Comparison of ENCODE assay signal across 24 cellular contexts in the genomic region with DNA sequence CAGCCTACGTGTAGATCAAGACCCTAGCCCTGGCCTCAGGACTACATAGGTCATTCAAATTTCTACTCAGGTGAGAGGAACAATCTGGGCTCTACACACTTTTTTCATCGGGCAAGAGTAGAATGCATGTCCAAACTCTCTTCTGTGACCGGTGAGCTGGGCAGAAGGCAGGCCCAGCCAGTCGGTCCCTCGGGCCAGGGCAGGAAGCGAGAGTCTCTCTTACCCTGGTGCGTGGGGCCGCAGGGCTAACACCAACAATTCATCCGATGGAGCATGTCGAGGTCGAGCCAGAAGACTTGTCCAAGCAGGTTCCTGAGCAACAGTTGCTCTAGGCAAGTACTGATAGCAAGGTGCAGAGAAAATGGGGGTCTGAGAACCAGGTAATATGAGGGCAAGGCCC.
"Had no signal": no experiment of that assay in that cellular context is flagged by ENCODE, and none has a peak within 500 bp of the region (broad histone marks: within the 10 kb centered on the region; RNA-seq: fewer than 3 reads in every experiment).

No MANE protein-coding gene starts in this region.

- H3K36me3 ChIP-seq: brain microvascular endothelial cell, cardiac muscle cell, SJSA1 had no signal

- H3K27ac ChIP-seq: brain microvascular endothelial cell, cardiac muscle cell, SJSA1 had no signal

- H3K4me1 ChIP-seq: SJSA1 had no signal

- ATAC-seq: activated CD8-positive, alpha-beta T cell treated with anti-CD3 and anti-CD28 coated beads for 36 hours; Panc1 had no signal

- H3K9me3 ChIP-seq: SJSA1 had no signal

- H3K4me3 ChIP-seq: cardiac muscle cell, SJSA1 had no signal

- DNase-seq: activated CD4-positive, alpha-beta T cell treated with anti-CD3 and anti-CD28 coated beads, Interleukin-2, amount 10 ng/mL, durations not matched to agents 24 days and 14 days; activated CD4-positive, alpha-beta T cell treated with anti-CD3 and anti-CD28 coated beads, Interleukin-2, amount 50 U/mL, for 4 hours; activated CD8-positive, alpha-beta T cell treated with anti-CD3 and anti-CD28 coated beads for 36 hours; activated gamma-delta T cell; activated naive CD4-positive, alpha-beta T cell treated with Interleukin-2 at 50 U/mL for 16 hours; activated naive CD8-positive, alpha-beta T cell treated with anti-CD3 and anti-CD28 coated beads, Interleukin-2, amount 10 ng/mL, durations not matched to agents 7 days and 5 days; activated T-cell treated with anti-CD3 and anti-CD28 coated beads, Interleukin-2, amount 50 U/mL, for 1 hour; brain microvascular endothelial cell; Karpas-422; KBM-7; NCI-H1105; NCI-H1417 treated with DMSO at 0.1 percent for 48 hours; NCI-H187 treated with DMSO at 0.1 percent for 48 hours; NCI-H2081; NCI-H2171 treated with DMSO at 0.1 percent for 48 hours; NCI-H2227 treated with DMSO at 0.1 percent for 48 hours; NCI-H446 treated with DMSO at 0.1 percent for 48 hours; NCI-H524; RPMI8226; SHP77 treated with DMSO at 0.1 percent for 48 hours; SK-N-SH had no signal

- H3K27me3 ChIP-seq: brain microvascular endothelial cell, cardiac muscle cell had no signal
